1 cellular context compared by ENCODE assay signal in the genomic region with DNA sequence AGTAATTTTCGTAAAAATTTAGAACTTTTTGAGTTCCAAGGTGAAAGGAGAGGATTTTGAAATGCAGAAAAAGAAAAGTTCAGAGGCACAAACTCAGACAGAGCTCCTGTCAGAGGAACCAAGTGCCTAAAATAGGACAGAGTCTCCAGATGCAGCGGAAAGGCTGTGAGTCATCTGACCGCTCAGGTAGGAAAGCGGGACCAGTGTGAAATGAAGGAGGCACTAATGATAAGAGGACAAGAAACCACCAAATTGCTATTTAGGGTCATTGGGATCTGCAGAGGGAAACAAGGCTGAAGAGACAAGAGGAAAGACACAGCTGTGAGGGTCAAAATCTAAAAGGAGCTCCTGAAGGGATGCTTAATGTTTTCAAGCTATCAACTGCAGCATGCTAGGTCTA.
TF ChIP-seq lines count a peak whose summit lies in the region.

No MANE protein-coding gene starts in this region.

TF ChIP-seq in WTC11, 78 proteins besides CTCF, POLR2A, EP300 and RAD21 (continued from another document):
- TF ChIP-seq, protein P1, sequence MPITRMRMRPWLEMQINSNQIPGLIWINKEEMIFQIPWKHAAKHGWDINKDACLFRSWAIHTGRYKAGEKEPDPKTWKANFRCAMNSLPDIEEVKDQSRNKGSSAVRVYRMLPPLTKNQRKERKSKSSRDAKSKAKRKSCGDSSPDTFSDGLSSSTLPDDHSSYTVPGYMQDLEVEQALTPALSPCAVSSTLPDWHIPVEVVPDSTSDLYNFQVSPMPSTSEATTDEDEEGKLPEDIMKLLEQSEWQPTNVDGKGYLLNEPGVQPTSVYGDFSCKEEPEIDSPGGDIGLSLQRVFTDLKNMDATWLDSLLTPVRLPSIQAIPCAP (CRISPR knock-in tag; IDR thresholded peaks at IDR 0.05), result no peak
- TF ChIP-seq, protein P2, sequence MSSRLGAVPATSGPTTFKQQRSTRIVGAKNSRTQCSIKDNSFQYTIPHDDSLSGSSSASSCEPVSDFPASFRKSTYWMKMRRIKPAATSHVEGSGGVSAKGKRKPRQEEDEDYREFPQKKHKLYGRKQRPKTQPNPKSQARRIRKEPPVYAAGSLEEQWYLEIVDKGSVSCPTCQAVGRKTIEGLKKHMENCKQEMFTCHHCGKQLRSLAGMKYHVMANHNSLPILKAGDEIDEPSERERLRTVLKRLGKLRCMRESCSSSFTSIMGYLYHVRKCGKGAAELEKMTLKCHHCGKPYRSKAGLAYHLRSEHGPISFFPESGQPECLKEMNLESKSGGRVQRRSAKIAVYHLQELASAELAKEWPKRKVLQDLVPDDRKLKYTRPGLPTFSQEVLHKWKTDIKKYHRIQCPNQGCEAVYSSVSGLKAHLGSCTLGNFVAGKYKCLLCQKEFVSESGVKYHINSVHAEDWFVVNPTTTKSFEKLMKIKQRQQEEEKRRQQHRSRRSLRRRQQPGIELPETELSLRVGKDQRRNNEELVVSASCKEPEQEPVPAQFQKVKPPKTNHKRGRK (CRISPR knock-in tag; IDR thresholded peaks at IDR 0.05; ENCODE audit: borderline replicate concordance), result no peak
- no peak for TF ChIP-seq FOXJ3 (CRISPR knock-in tag; IDR thresholded peaks at IDR 0.05; ENCODE audit: borderline replicate concordance)
- TF ChIP-seq TEAD4 (CRISPR knock-in tag; IDR thresholded peaks at IDR 0.05), result no peak
- TF ChIP-seq, protein P3, sequence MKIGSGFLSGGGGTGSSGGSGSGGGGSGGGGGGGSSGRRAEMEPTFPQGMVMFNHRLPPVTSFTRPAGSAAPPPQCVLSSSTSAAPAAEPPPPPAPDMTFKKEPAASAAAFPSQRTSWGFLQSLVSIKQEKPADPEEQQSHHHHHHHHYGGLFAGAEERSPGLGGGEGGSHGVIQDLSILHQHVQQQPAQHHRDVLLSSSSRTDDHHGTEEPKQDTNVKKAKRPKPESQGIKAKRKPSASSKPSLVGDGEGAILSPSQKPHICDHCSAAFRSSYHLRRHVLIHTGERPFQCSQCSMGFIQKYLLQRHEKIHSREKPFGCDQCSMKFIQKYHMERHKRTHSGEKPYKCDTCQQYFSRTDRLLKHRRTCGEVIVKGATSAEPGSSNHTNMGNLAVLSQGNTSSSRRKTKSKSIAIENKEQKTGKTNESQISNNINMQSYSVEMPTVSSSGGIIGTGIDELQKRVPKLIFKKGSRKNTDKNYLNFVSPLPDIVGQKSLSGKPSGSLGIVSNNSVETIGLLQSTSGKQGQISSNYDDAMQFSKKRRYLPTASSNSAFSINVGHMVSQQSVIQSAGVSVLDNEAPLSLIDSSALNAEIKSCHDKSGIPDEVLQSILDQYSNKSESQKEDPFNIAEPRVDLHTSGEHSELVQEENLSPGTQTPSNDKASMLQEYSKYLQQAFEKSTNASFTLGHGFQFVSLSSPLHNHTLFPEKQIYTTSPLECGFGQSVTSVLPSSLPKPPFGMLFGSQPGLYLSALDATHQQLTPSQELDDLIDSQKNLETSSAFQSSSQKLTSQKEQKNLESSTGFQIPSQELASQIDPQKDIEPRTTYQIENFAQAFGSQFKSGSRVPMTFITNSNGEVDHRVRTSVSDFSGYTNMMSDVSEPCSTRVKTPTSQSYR (CRISPR knock-in tag; IDR thresholded peaks at IDR 0.05), result no peak
- no peak for TF ChIP-seq FOXP1 (CRISPR knock-in tag; IDR thresholded peaks at IDR 0.05; ENCODE audit: borderline replicate concordance)
- TF ChIP-seq ZNF121 (CRISPR knock-in tag; IDR thresholded peaks at IDR 0.05), result no peak
- no peak for TF ChIP-seq GRHL2 (CRISPR knock-in tag; IDR thresholded peaks at IDR 0.05; ENCODE audit: insufficient replicate concordance, severe bottlenecking)
- TF ChIP-seq ATF1 (CRISPR knock-in tag; IDR thresholded peaks at IDR 0.05), result no peak
- TF ChIP-seq SOX15 (CRISPR knock-in tag; IDR thresholded peaks at IDR 0.05), result no peak
- no peak for TF ChIP-seq HMGA2 (CRISPR knock-in tag; IDR thresholded peaks at IDR 0.05)
- TF ChIP-seq ZNF423 (CRISPR knock-in tag; IDR thresholded peaks at IDR 0.05), result no peak
- no peak for TF ChIP-seq NFATC4 (CRISPR knock-in tag; IDR thresholded peaks at IDR 0.05)
